In genomic region chr12:122513660-122514059, GRCh38 we compare ENCODE assay signal across 1 cellular context.
TF ChIP-seq lines count a peak whose summit lies in the region.

No MANE protein-coding gene starts in this region.

TF ChIP-seq in HepG2, 621 proteins besides CTCF, POLR2A, EP300 and RAD21:
- TF ChIP-seq SRY (CRISPR knock-in tag; IDR thresholded peaks at IDR 0.05): no peak
- 0 out of 2 replicates have a peak, but pooled peaks have one; percentile 33 for TF ChIP-seq ZNF121 (CRISPR knock-in tag; IDR thresholded peaks at IDR 0.05)
- no peak for TF ChIP-seq HMG20B (CRISPR knock-in tag; conservative IDR thresholded peaks at IDR 0.05)
- no peak for TF ChIP-seq ETV6 (CRISPR knock-in tag; conservative IDR thresholded peaks at IDR 0.05)
- TF ChIP-seq RBFOX2 (IDR thresholded peaks at IDR 0.05; ENCODE audit: low read depth, low read length): 0 out of 2 replicates have a peak, but pooled peaks have one; percentile 8
- TF ChIP-seq HOXA5 (CRISPR knock-in tag; IDR thresholded peaks at IDR 0.05): no peak
- no peak for TF ChIP-seq KMT2B (CRISPR knock-in tag; IDR thresholded peaks at IDR 0.05)
- TF ChIP-seq AGO2 (optimal IDR thresholded peaks at IDR 0.05; ENCODE audit: low read depth, low read length): peak; percentile 27
- TF ChIP-seq POLR2G (IDR thresholded peaks at IDR 0.05; ENCODE audit: low read depth, low read length): peak; percentile 25; the same call in 1 of the 2 replicates
- TF ChIP-seq ZBTB1 (CRISPR knock-in tag; IDR thresholded peaks at IDR 0.05; ENCODE audit: borderline replicate concordance): no peak
- no peak for TF ChIP-seq HNRNPLL (IDR thresholded peaks at IDR 0.05; ENCODE audit: low read depth, low read length, poor library complexity, severe bottlenecking)
- no peak for TF ChIP-seq ZC3H4 (CRISPR knock-in tag; IDR thresholded peaks at IDR 0.05; ENCODE audit: borderline replicate concordance)
TF ChIP-seq in HepG2: peak in this region for 4.
